22 cellular contexts compared by ENCODE assay signal in the genomic region with DNA sequence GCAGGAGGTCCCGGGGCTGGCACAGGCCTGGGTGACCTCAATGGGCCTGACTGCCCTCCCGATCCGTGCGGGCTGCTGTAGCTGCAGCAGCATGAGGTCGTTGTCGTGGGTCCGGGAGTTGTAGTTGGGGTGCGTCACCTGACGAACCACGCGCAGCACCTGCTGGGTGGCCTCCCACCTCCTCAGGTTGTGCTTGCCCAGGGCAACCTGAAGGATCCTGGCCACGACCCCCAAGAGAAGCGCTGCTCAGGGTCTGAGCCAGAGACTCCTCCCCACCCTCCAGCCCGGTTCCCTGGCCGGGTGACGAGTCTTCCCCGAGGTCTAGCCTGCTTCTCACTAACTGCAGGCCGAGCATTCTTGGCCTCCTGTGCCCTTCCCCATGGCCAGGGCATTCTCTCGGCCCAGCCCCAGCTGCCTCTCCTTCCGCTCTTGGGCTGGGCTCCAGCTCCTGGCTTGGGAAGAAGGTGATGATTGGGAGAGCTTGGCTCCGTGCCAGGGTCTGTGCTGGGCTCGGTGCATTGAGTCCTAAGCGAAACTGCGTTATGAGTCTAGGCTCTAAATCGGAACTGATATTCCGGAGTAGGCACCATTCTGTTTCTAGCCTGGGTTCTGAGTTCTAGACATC. TPM values are rescaled to one million over a fixed set of nuclear protein-coding genes. Genes with fewer than 3 reads are reported as not detected.
DNase-seq lines count a peak whose midpoint lies in the region; ATAC-seq, FAIRE-seq and TF ChIP-seq lines count a peak whose summit lies in the region.
"Had no signal": no experiment of that assay in that cellular context is flagged by ENCODE, and none has a peak within 500 bp of the region (broad histone marks: within the 10 kb centered on the region; RNA-seq: fewer than 3 reads in every experiment).

No MANE protein-coding gene starts in this region.

- H3K14ac ChIP-seq in H1 (ENCODE audit: insufficient read length): no peak overlapping the region

- H3K9me3 ChIP-seq in H1 (ENCODE audit: insufficient read depth in 2 of 2, low read depth in 1 of 2, low read length in 1 of 2): no peaks in the 10 kb centered on the region
- no peaks in the 10 kb centered on the region for H3K9me3 ChIP-seq in pancreas

- no peak overlapping the region for H3K4me2 ChIP-seq in H1 (ENCODE audit: insufficient read depth in 1 of 2, low read depth in 2 of 2, low read length in 2 of 2)
- H3K4me2 ChIP-seq: A549 had no signal

- H2BK20ac ChIP-seq in H1 (ENCODE audit: low read length): no peak overlapping the region

- no peaks in the 10 kb centered on the region for H4K20me1 ChIP-seq in H1 (replicated peaks in 1 of 2; ENCODE audit: control insufficient read depth in 1 of 2, insufficient read depth in 2 of 2, low read length in 2 of 2)

- TF ChIP-seq EP300 in H1 (IDR thresholded peaks at IDR 0.05; ENCODE audit: borderline replicate concordance in 1 of 2, low read depth in 2 of 2, low read length in 2 of 2): no peak

- no peaks in the 10 kb centered on the region for H3K79me2 ChIP-seq in H1 (ENCODE audit: control insufficient read depth in 1 of 2, insufficient read depth in 2 of 2, low read length in 2 of 2)

- 91% methylated on average over 26 of the region's 26 CpGs; no CpG with 5 or more reads in 1 of the 2 experiments for WGBS in H1 (ENCODE audit: extremely low coverage in 1 of 2, insufficient coverage in 1 of 2, insufficient read length in 1 of 2, insufficient replicate concordance in 2 of 2, low coverage in 1 of 2, low lambda C conversion rate in 2 of 2, missing lambda C conversion rate in 1 of 2), 2 experiments
- 68 to 69% methylated on average over 26 of the region's 26 CpGs for WGBS in pancreas, 2 donors

- H2BK15ac ChIP-seq in H1 (ENCODE audit: low read length): no peak overlapping the region

- H4K91ac ChIP-seq in H1 (replicated peaks; ENCODE audit: insufficient read length, low read length): no peak overlapping the region

- no peaks in the 10 kb centered on the region for H3K23me2 ChIP-seq in H1 (ENCODE audit: low read depth, low read length)

- POLR2A ChIA-PET in H1 (lab: Charles Lee; ENCODE audit: partially characterized antibody): interaction anchor here (1.7 kb wide), 1 partner anchor 17 kb away, joined by 4 read pairs; no protein-coding TSS in a partner anchor

- intact Hi-C loops in pancreas (cut with DNase I): no loop called here

- FAIRE-seq in H1 (lab: Jason Lieb, UNC) (no peak), pancreas (lab: Jason Lieb, UNC) (no peak)
- FAIRE-seq: A549, D721Med had no signal

- H3K36me3 ChIP-seq in H1 (ENCODE audit: control insufficient read depth in 2 of 4, insufficient read depth in 4 of 4, low read length in 3 of 4): no peaks in the 10 kb centered on the region
- no peaks in the 10 kb centered on the region for H3K36me3 ChIP-seq in pancreas

- peak; percentile 41 to 83 (median 68) for ATAC-seq in pancreas
- ATAC-seq: A549, T-cell had no signal

- no peaks in the 10 kb centered on the region for H3K79me1 ChIP-seq in H1 (ENCODE audit: low read depth, low read length)

- CTCF ChIA-PET in H1 (lab: Charles Lee; ENCODE audit: partially characterized antibody): interaction anchor here (1.6 to 3.1 kb wide), 3 partner anchors 16 to 63 kb away, joined by 5 to 19 read pairs (median 7); no protein-coding TSS in a partner anchor

- no peak overlapping the region for H3K18ac ChIP-seq in H1 (ENCODE audit: extremely low read depth, low read length)

- no peak for TF ChIP-seq CTCF in H1 (IDR thresholded peaks at IDR 0.05; ENCODE audit: control extremely low read depth in 1 of 3, insufficient read depth in 1 of 3, low read depth in 1 of 3, low read length in 3 of 3)
- no peak for TF ChIP-seq CTCF in pancreas (IDR thresholded peaks at IDR 0.05)

- TF ChIP-seq RAD21 in H1 (IDR thresholded peaks at IDR 0.05 in 1 of 2, conservative IDR thresholded peaks at IDR 0.05 in 1 of 2; ENCODE audit: low read depth in 2 of 2, low read length in 2 of 2): no peak

- H2BK12ac ChIP-seq in H1 (ENCODE audit: low read depth, low read length): 0 out of 2 replicates have a peak overlapping the region, but pooled peaks have one; percentile 39

- no peak overlapping the region for H3K56ac ChIP-seq in H1 (replicated peaks; ENCODE audit: insufficient read length, low read depth, low read length)

- no peak overlapping the region for H3K23ac ChIP-seq in H1 (ENCODE audit: insufficient read length)

- H2BK120ac ChIP-seq in H1 (replicated peaks; ENCODE audit: low read depth, low read length): no peak overlapping the region

- H2AFZ ChIP-seq in H1 (ENCODE audit: low read length): no peak overlapping the region

- peak overlapping the region; percentile 37; the same call in 1 of the 2 replicates for H4K8ac ChIP-seq in H1 (ENCODE audit: extremely low read depth, insufficient read depth, low read length)

- H3K9ac ChIP-seq in H1 (replicated peaks in 1 of 4; ENCODE audit: extremely low read depth in 1 of 4, low read depth in 3 of 4, low read length in 3 of 4): no peak overlapping the region

- H3K27ac ChIP-seq in H1 (ENCODE audit: low read depth, low read length) (no peak overlapping the region), pancreas (no peak overlapping the region)
- H3K27ac ChIP-seq: A549, coronary artery had no signal

- TF ChIP-seq POLR2A in H1 (IDR thresholded peaks at IDR 0.05; ENCODE audit: control extremely low read depth in 1 of 2, low read depth in 2 of 2, low read length in 2 of 2): no peak

- H2AK5ac ChIP-seq in H1 (ENCODE audit: low read depth, low read length): no peak overlapping the region

- H3K4ac ChIP-seq in H1 (replicated peaks; ENCODE audit: insufficient read length, low read depth, low read length): no peak overlapping the region

- no peak overlapping the region for H3K4me3 ChIP-seq in H1 (ENCODE audit: extremely low read depth in 1 of 4, insufficient read depth in 2 of 4, low read depth in 3 of 4, low read length in 4 of 4)
- H3K4me3 ChIP-seq in pancreas: no peak overlapping the region
- H3K4me3 ChIP-seq: A549, coronary artery had no signal

- H2BK5ac ChIP-seq in H1 (ENCODE audit: low read depth, low read length): no peak overlapping the region

- DNase-seq in NCI-H2196 (lab: John Stamatoyannopoulos, UW; ENCODE audit: unreplicated experiment): peak; percentile 7
- no peak for DNase-seq in NCI-H2196 treated with DMSO at 0.1 percent for 48 hours (lab: John Stamatoyannopoulos, UW; ENCODE audit: unreplicated experiment)
- DNase-seq in NCI-H1105 (lab: John Stamatoyannopoulos, UW): peak; percentile 50
- no peak for DNase-seq in H1 (ENCODE audit: low read depth in 1 of 2, low spot score in 2 of 2)
- DNase-seq in pancreas: peak in 5 of 6 donors; percentile 68 to 93 (median 80)
- DNase-seq in NOMO-1 (lab: John Stamatoyannopoulos, UW; ENCODE audit: unreplicated experiment in 2 of 2): no peak
- no peak for DNase-seq in stimulated activated CD4-positive, alpha-beta T cell treated with anti-CD3 and anti-CD28 coated beads, Interleukin-4, amount 100 ng/mL, for 1 hour
- DNase-seq in occipital lobe (lab: John Stamatoyannopoulos, UW): no peak
- DNase-seq: GDM1, MM.1S, nephron progenitor cell, T-cell had no signal

- peaks cover 2 to 6% (median 3%) of the 10 kb centered on the region in 4 experiments; a peak in 4 of 7 replicates for H3K4me1 ChIP-seq in H1 (replicated peaks in 1 of 4; ENCODE audit: control insufficient read depth in 3 of 4, insufficient read depth in 4 of 4, low read length in 3 of 4)
- no peaks in the 10 kb centered on the region for H3K4me1 ChIP-seq in pancreas
- H3K4me1 ChIP-seq: A549 had no signal

- H3K27me3 ChIP-seq in H1 (replicated peaks in 1 of 4; ENCODE audit: control insufficient read depth in 3 of 4, extremely low read depth in 1 of 4, insufficient read depth in 3 of 4, low read length in 3 of 4) (no peaks in the 10 kb centered on the region), pancreas (no peaks in the 10 kb centered on the region)

- no peak overlapping the region for H4K5ac ChIP-seq in H1 (ENCODE audit: insufficient read length, low read depth, low read length)

RNA-seq across cellular contexts. Expression of a gene that starts 3.1 kb away (rescaled TPM):
- total RNA-seq in H1 (2021; fragmentation: NEBNext Ultra II Directional; extraction: Animal tissue kit (Norgen Biotek cat#: 25700)): 0.40 and 1.2 TPM in 2 replicates
- 0.09 and 0.22 TPM in 2 replicates for polyA plus RNA-seq in H1 (2011; rRNA removed)
- 0.32 TPM for polyA plus RNA-seq in H1 (2011; cell fraction: cytosol; rRNA removed)
- polyA plus RNA-seq in H1 (2011; cell fraction: nucleus; rRNA removed): 2.3 TPM
- polyA plus RNA-seq in H1 (2012, experiment 1 of 2): 0.64 to 0.87 TPM (median 0.86 TPM) in 4 replicates
- not detected for polyA plus RNA-seq in H1 (2012, experiment 2 of 2)
- polyA plus RNA-seq in H1 (2013, experiment 1 of 2): 0.24 TPM
- 0.28 TPM for polyA plus RNA-seq in H1 (2013, experiment 2 of 2)
- not detected in 2 replicates for polyA minus RNA-seq in H1 (2011; rRNA and poly(A)+ RNA removed)
- not detected for polyA minus RNA-seq in H1 (2011; cell fraction: cytosol; rRNA and poly(A)+ RNA removed)
- not detected for polyA minus RNA-seq in H1 (2011; cell fraction: nucleus; rRNA and poly(A)+ RNA removed)
- total RNA-seq in pancreas: under 1 TPM in 3 of 6 donors, not detected in 3; 0.20 to 0.32 (median 0.31) TPM
- polyA plus RNA-seq in pancreas: under 1 TPM; 0.61 to 0.77 TPM
- total RNA-seq in occipital lobe: not detected
- total RNA-seq: liver, pulmonary artery endothelial cell, urinary bladder had no signal

RNA-seq across cellular contexts. Expression of a gene that starts 14.7 kb away (rescaled TPM):
- total RNA-seq in H1 (2021; fragmentation: NEBNext Ultra II Directional; extraction: Animal tissue kit (Norgen Biotek cat#: 25700)): 4.2 and 5.0 TPM in 2 replicates
- 4.5 and 4.6 TPM in 2 replicates for polyA plus RNA-seq in H1 (2011; rRNA removed)
- 4.3 TPM for polyA plus RNA-seq in H1 (2011; cell fraction: cytosol; rRNA removed)
- polyA plus RNA-seq in H1 (2011; cell fraction: nucleus; rRNA removed): 4.7 TPM
- polyA plus RNA-seq in H1 (2012, experiment 1 of 2): 2.9 to 5.7 TPM (median 4.5 TPM) in 4 replicates
- polyA plus RNA-seq in H1 (2012, experiment 2 of 2): 3.4 TPM
- 5.6 TPM for polyA plus RNA-seq in H1 (2013, experiment 1 of 2)
- 6.6 TPM for polyA plus RNA-seq in H1 (2013, experiment 2 of 2)
- polyA minus RNA-seq in H1 (2011; rRNA and poly(A)+ RNA removed): 2.6 and 8.2 TPM in 2 replicates
- not detected for polyA minus RNA-seq in H1 (2011; cell fraction: cytosol; rRNA and poly(A)+ RNA removed)
- polyA minus RNA-seq in H1 (2011; cell fraction: nucleus; rRNA and poly(A)+ RNA removed): 1.5 TPM
- 1 to 10 TPM in 4 of 6 donors, under 1 TPM in 1, not detected in 1; 0.59 to 5.3 (median 1.3) TPM for total RNA-seq in pancreas
- polyA plus RNA-seq in pancreas: 1 to 10 TPM; 2.8 to 6.4 TPM
- not detected for total RNA-seq in occipital lobe
- total RNA-seq: activated CD8-positive, alpha-beta memory T cell treated with anti-CD3 and anti-CD28 coated beads for 36 hours; activated T-helper 1 cell treated with anti-CD3 and anti-CD28 coated beads, Interleukin-12 subunit alpha, Interleukin-12 subunit beta, Interleukin-2, Interleukin-4 antibody, amounts not matched to agents 30 ng/mL and 10 ng/mL and 1 ng/mL, durations not matched to agents 14 hours and 24 hours and 36 hours; liver; mononuclear cell; pulmonary artery endothelial cell; T-cell; urinary bladder had no signal
- polyA plus RNA-seq: A549, BJ, liver had no signal

RNA-seq across cellular contexts. Expression of a gene that starts 28.6 kb away (rescaled TPM):
- total RNA-seq in H1 (2021; fragmentation: NEBNext Ultra II Directional; extraction: Animal tissue kit (Norgen Biotek cat#: 25700)): 7.2 and 8.1 TPM in 2 replicates
- 4.6 and 6.6 TPM in 2 replicates for polyA plus RNA-seq in H1 (2011; rRNA removed)
- polyA plus RNA-seq in H1 (2011; cell fraction: cytosol; rRNA removed): 5.2 TPM
- 12.7 TPM for polyA plus RNA-seq in H1 (2011; cell fraction: nucleus; rRNA removed)
- polyA plus RNA-seq in H1 (2012, experiment 1 of 2): 2.9 to 4.4 TPM (median 3.7 TPM) in 4 replicates
- polyA plus RNA-seq in H1 (2012, experiment 2 of 2): 1.4 TPM
- polyA plus RNA-seq in H1 (2013, experiment 1 of 2): 3.1 TPM
- 2.6 TPM for polyA plus RNA-seq in H1 (2013, experiment 2 of 2)
- 1.4 and 1.6 TPM in 2 replicates for polyA minus RNA-seq in H1 (2011; rRNA and poly(A)+ RNA removed)
- polyA minus RNA-seq in H1 (2011; cell fraction: cytosol; rRNA and poly(A)+ RNA removed): 3.9 TPM
- 4.5 TPM for polyA minus RNA-seq in H1 (2011; cell fraction: nucleus; rRNA and poly(A)+ RNA removed)
- 1 to 10 TPM; 2.9 to 8.2 (median 4.0) TPM for total RNA-seq in pancreas
- 1 to 10 TPM; 1.4 to 3.2 TPM for polyA plus RNA-seq in pancreas
- 4.5 TPM for total RNA-seq in occipital lobe

RNA-seq across cellular contexts. Expression of a gene that starts 44.8 kb away (rescaled TPM):
- not detected in 2 replicates for total RNA-seq in H1 (2021; fragmentation: NEBNext Ultra II Directional; extraction: Animal tissue kit (Norgen Biotek cat#: 25700))
- polyA plus RNA-seq in H1 (2011; rRNA removed) (0.24 TPM in 1 of 2 replicates, not detected in the other), pancreas (not detected)
- polyA plus RNA-seq in H1 (2011; cell fraction: cytosol; rRNA removed): not detected
- polyA plus RNA-seq in H1 (2011; cell fraction: nucleus; rRNA removed): not detected
- not detected in 4 replicates for polyA plus RNA-seq in H1 (2012, experiment 1 of 2)
- not detected for polyA plus RNA-seq in H1 (2012, experiment 2 of 2)
- 0.06 TPM for polyA plus RNA-seq in H1 (2013, experiment 1 of 2)
- not detected for polyA plus RNA-seq in H1 (2013, experiment 2 of 2)
- polyA minus RNA-seq in H1 (2011; rRNA and poly(A)+ RNA removed): not detected in 2 replicates
- polyA minus RNA-seq in H1 (2011; cell fraction: cytosol; rRNA and poly(A)+ RNA removed): not detected
- polyA minus RNA-seq in H1 (2011; cell fraction: nucleus; rRNA and poly(A)+ RNA removed): not detected
- total RNA-seq in pancreas (not detected), occipital lobe (not detected)
- total RNA-seq: activated CD8-positive, alpha-beta memory T cell treated with anti-CD3 and anti-CD28 coated beads for 36 hours; activated T-helper 1 cell treated with anti-CD3 and anti-CD28 coated beads, Interleukin-12 subunit alpha, Interleukin-12 subunit beta, Interleukin-2, Interleukin-4 antibody, amounts not matched to agents 30 ng/mL and 10 ng/mL and 1 ng/mL, durations not matched to agents 14 hours and 24 hours and 36 hours; liver; mononuclear cell; pulmonary artery endothelial cell; T-cell; urinary bladder had no signal
- polyA plus RNA-seq: A549, BJ, liver, urinary bladder had no signal

RNA-seq across cellular contexts. Expression of a gene that starts 45.1 kb away (rescaled TPM):
- not detected in 2 replicates for total RNA-seq in H1 (2021; fragmentation: NEBNext Ultra II Directional; extraction: Animal tissue kit (Norgen Biotek cat#: 25700))
- 0.05 TPM in 1 of 2 replicates, not detected in the other for polyA plus RNA-seq in H1 (2011; rRNA removed)
- not detected for polyA plus RNA-seq in H1 (2011; cell fraction: cytosol; rRNA removed)
- polyA plus RNA-seq in H1 (2011; cell fraction: nucleus; rRNA removed): not detected
- polyA plus RNA-seq in H1 (2012, experiment 1 of 2): not detected in 4 replicates
- not detected for polyA plus RNA-seq in H1 (2012, experiment 2 of 2)
- polyA plus RNA-seq in H1 (2013, experiment 1 of 2): not detected
- not detected for polyA plus RNA-seq in H1 (2013, experiment 2 of 2)
- not detected in 2 replicates for polyA minus RNA-seq in H1 (2011; rRNA and poly(A)+ RNA removed)
- polyA minus RNA-seq in H1 (2011; cell fraction: cytosol; rRNA and poly(A)+ RNA removed): not detected
- polyA minus RNA-seq in H1 (2011; cell fraction: nucleus; rRNA and poly(A)+ RNA removed): not detected
- total RNA-seq in pancreas: 1 to 10 TPM in 3 of 6 donors, under 1 TPM in 3; 0.19 to 4.1 (median 1.2) TPM
- polyA plus RNA-seq in pancreas: 1 to 10 TPM in 1 of 2 donors, under 1 TPM in 1; 0.80 to 1.0 TPM
- total RNA-seq in occipital lobe: 0.78 TPM
- total RNA-seq: pulmonary artery endothelial cell had no signal
- polyA plus RNA-seq: A549, BJ had no signal

Comparison
In these comparisons a context has a peak if more than half of its experiments do, and no peak if none do; other contexts are left out.
1. DNase-seq: peak in NCI-H2196 (single experiment), NCI-H1105 (single experiment) and pancreas (5 of 6); none in NCI-H2196 treated with DMSO at 0.1 percent for 48 hours (single experiment), H1 (0 of 2), NOMO-1 (0 of 2), stimulated activated CD4-positive, alpha-beta T cell treated with anti-CD3 and anti-CD28 coated beads, Interleukin-4, amount 100 ng/mL, for 1 hour (single experiment) and occipital lobe (single experiment).